ENCODE assay signal across 22 cellular contexts in genomic region chr4:15341733-15342300, GRCh38.
DNase-seq lines count a peak whose midpoint lies in the region; ATAC-seq, FAIRE-seq and TF ChIP-seq lines count a peak whose summit lies in the region.
"Had no signal": no experiment of that assay in that cellular context is flagged by ENCODE, and none has a peak within 500 bp of the region (broad histone marks: within the 10 kb centered on the region; RNA-seq: fewer than 3 reads in every experiment).

No MANE protein-coding gene starts in this region.

- peak overlapping the region; percentile 4; the same call in 1 of the 2 replicates for H3K4me2 ChIP-seq in HepG2 (ENCODE audit: low read depth, low read length)

- TF ChIP-seq EP300 in HepG2 (IDR thresholded peaks at IDR 0.05; ENCODE audit: low read depth in 2 of 2, low read length in 2 of 2) (no peak), HepG2 (CRISPR knock-in tag; IDR thresholded peaks at IDR 0.05; ENCODE audit: borderline replicate concordance) (no peak), sigmoid colon (IDR thresholded peaks at IDR 0.05) (no peak)

- ATAC-seq in HepG2 (peak; percentile 41), right lobe of liver (no peak), lower lobe of right lung (peak in 1 of 2 donors; percentile 47), HG03045 (IDR thresholded peaks at IDR 0.05; ENCODE audit: unreplicated experiment) (no peak)
- ATAC-seq: CD8-positive, alpha-beta T cell; K562; left colon; stimulated activated memory B cell treated with anti-CD40 and anti-IgM and Interleukin-4, amounts not matched to agents 10 μg/mL and 1 μg/mL and 100 μg/mL, for 72 hours had no signal

- FAIRE-seq in HepG2 (lab: Jason Lieb, UNC) (no peak), H54 (lab: Jason Lieb, UNC) (no peak)
- FAIRE-seq: K562 had no signal

- WGBS in HepG2 (ENCODE audit: low lambda C conversion rate) = 41% methylated on average over 20 of the region's 21 CpGs
- 87% methylated on average over 10 of the region's 21 CpGs for WGBS in right lobe of liver (ENCODE audit: insufficient coverage, low coverage, low lambda C conversion rate, missing lambda C conversion rate)
- 90 to 92% methylated on average over 21 of the region's 21 CpGs for WGBS in sigmoid colon, 2 donors

- no peak for TF ChIP-seq RAD21 in HepG2 (CRISPR knock-in tag; IDR thresholded peaks at IDR 0.05)

- H3K27ac ChIP-seq in HepG2 (ENCODE audit: extremely low read length, insufficient read depth, low read length) (no peak overlapping the region), right lobe of liver (no peak overlapping the region), lower lobe of right lung (peak overlapping the region; percentile 38), sigmoid colon (peak overlapping the region; percentile 25 to 72 (median 60))
- H3K27ac ChIP-seq: coronary artery had no signal

- POLR2A ChIA-PET in HepG2 (lab: Yijun Ruan, JAX) = no interaction called here

- no peak overlapping the region for H3K9ac ChIP-seq in HepG2 (ENCODE audit: insufficient read depth, low read depth, low read length)

- CTCF ChIA-PET in HepG2 (lab: Yijun Ruan, JAX; ENCODE audit: low intra/inter-chr PET ratio, low total read pairs) = no interaction called here

- no peak overlapping the region for H3K4me3 ChIP-seq in HepG2 (replicated peaks in 1 of 3; ENCODE audit: insufficient read depth in 1 of 3, low read depth in 2 of 3, low read length in 3 of 3)
- H3K4me3 ChIP-seq in right lobe of liver = no peak overlapping the region
- H3K4me3 ChIP-seq in lower lobe of right lung = peak overlapping the region; percentile 33
- peak overlapping the region in 3 of 4 donors; percentile 45 to 47 (median 46) for H3K4me3 ChIP-seq in sigmoid colon
- H3K4me3 ChIP-seq: K562 had no signal

- no peak for TF ChIP-seq CTCF in HepG2 (CRISPR knock-in tag; IDR thresholded peaks at IDR 0.05)
- no peak for TF ChIP-seq CTCF in right lobe of liver (IDR thresholded peaks at IDR 0.05)
- TF ChIP-seq CTCF in lower lobe of right lung (IDR thresholded peaks at IDR 0.05) = no peak
- TF ChIP-seq CTCF in sigmoid colon (IDR thresholded peaks at IDR 0.05) = no peak

- H3K36me3 ChIP-seq in HepG2 (replicated peaks in 1 of 2; ENCODE audit: control insufficient read depth in 1 of 2, insufficient read depth in 2 of 2, low read length in 2 of 2) = no peaks in the 10 kb centered on the region
- no peaks in the 10 kb centered on the region for H3K36me3 ChIP-seq in right lobe of liver
- H3K36me3 ChIP-seq in lower lobe of right lung = no peaks in the 10 kb centered on the region
- H3K36me3 ChIP-seq in sigmoid colon = no peaks in the 10 kb centered on the region
- H3K36me3 ChIP-seq: tibial artery, WERI-Rb-1 had no signal

- H3K27me3 ChIP-seq in HepG2 (ENCODE audit: control insufficient read depth in 1 of 2, insufficient read depth in 2 of 2, low read length in 2 of 2) (peaks cover 0 to 3% of the 10 kb centered on the region in 2 experiments; a peak in 3 of 5 replicates), right lobe of liver (no peaks in the 10 kb centered on the region), lower lobe of right lung (ENCODE audit: low read depth) (no peaks in the 10 kb centered on the region), sigmoid colon (no peaks in the 10 kb centered on the region)
- H3K27me3 ChIP-seq: tibial artery had no signal

- intact Hi-C loops in HepG2 (cut with micrococcal nuclease; ENCODE audit: unreplicated experiment) = no loop called here
- intact Hi-C loops in right lobe of liver (cut with DNase I) = no loop called here
- intact Hi-C loops in lower lobe of right lung (cut with DNase I) = no loop called here
- intact Hi-C loops in sigmoid colon (cut with DNase I) = no loop called here

- TF ChIP-seq POLR2A in HepG2 (IDR thresholded peaks at IDR 0.05; ENCODE audit: insufficient read depth in 1 of 2, low read depth in 2 of 2, low read length in 2 of 2) (no peak), right lobe of liver (IDR thresholded peaks at IDR 0.05) (no peak), sigmoid colon (IDR thresholded peaks at IDR 0.05) (no peak), H54 (IDR thresholded peaks at IDR 0.05; ENCODE audit: low read depth, low read length) (no peak)

- BruUV-seq in HepG2 (replicated peaks; lab: Mats Ljungman, UMichigan) = no TSS peak

- DNase-seq in HepG2 (ENCODE audit: low spot score) = no peak
- no peak for DNase-seq in right lobe of liver
- DNase-seq in lower lobe of right lung = no peak
- DNase-seq in sigmoid colon = no peak
- DNase-seq in islet precursor cell = no peak
- no peak for DNase-seq in H54 (ENCODE audit: insufficient read length, low spot score)
- DNase-seq in Ammon's horn (ENCODE audit: low spot score) = no peak
- DNase-seq: 8988T; activated naive CD4-positive, alpha-beta T cell treated with anti-CD3 and anti-CD28 coated beads for 36 hours; amniotic stem cell; CD8-positive, alpha-beta T cell; DMS 273 treated with DMSO at 0.1 percent for 48 hours; left colon; NCI-H2081; NCI-H774; stimulated activated CD4-positive, alpha-beta T cell treated with anti-CD3 and anti-CD28 coated beads, Interleukin-2, amount 100 ng/mL, for 24 hours; tibial artery had no signal

- H2AFZ ChIP-seq in HepG2 (ENCODE audit: low read length) = no peak overlapping the region

- no peaks in the 10 kb centered on the region for H3K9me3 ChIP-seq in HepG2 (ENCODE audit: low read length)
- no peaks in the 10 kb centered on the region for H3K9me3 ChIP-seq in right lobe of liver
- no peaks in the 10 kb centered on the region for H3K9me3 ChIP-seq in lower lobe of right lung
- no peaks in the 10 kb centered on the region for H3K9me3 ChIP-seq in sigmoid colon
- H3K9me3 ChIP-seq: tibial artery had no signal

- no peaks in the 10 kb centered on the region for H4K20me1 ChIP-seq in HepG2 (ENCODE audit: insufficient read depth, low read length)

- H3K4me1 ChIP-seq in HepG2 (ENCODE audit: insufficient read depth, low read length) (peaks cover 9% of the 10 kb centered on the region; the same call in 1 of the 2 replicates), right lobe of liver (no peaks in the 10 kb centered on the region), lower lobe of right lung (no peaks in the 10 kb centered on the region), sigmoid colon (peaks cover 0 to 45% (median 41%) of the 10 kb centered on the region in 4 donors)

- no peaks in the 10 kb centered on the region for H3K79me2 ChIP-seq in HepG2 (ENCODE audit: insufficient read depth, low read length)

- in situ Hi-C loops in HepG2 (cut with HindIII; ENCODE audit: extremely low pct_ligation_motif_present, low pct_unique_long_range_greater_than_20kb) = no loop called here

TF ChIP-seq in HepG2, 621 proteins besides CTCF, POLR2A, EP300 and RAD21:
- no peak for TF ChIP-seq SRSF1 (optimal IDR thresholded peaks at IDR 0.05; ENCODE audit: low read depth, low read length)
- TF ChIP-seq TRIM24 (CRISPR knock-in tag; IDR thresholded peaks at IDR 0.05) = no peak
- TF ChIP-seq ATAD3A (CRISPR knock-in tag; IDR thresholded peaks at IDR 0.05) = no peak
- no peak for TF ChIP-seq ZNF256 (CRISPR knock-in tag; conservative IDR thresholded peaks at IDR 0.05)
- no peak for TF ChIP-seq ZNF558 (CRISPR knock-in tag; IDR thresholded peaks at IDR 0.05; ENCODE audit: borderline replicate concordance)
- no peak for TF ChIP-seq ZNF614 (CRISPR knock-in tag; IDR thresholded peaks at IDR 0.05; ENCODE audit: borderline replicate concordance)
- TF ChIP-seq ZNF326 (CRISPR knock-in tag; IDR thresholded peaks at IDR 0.05; ENCODE audit: borderline replicate concordance) = no peak
- TF ChIP-seq ZNF652 (CRISPR knock-in tag; IDR thresholded peaks at IDR 0.05; ENCODE audit: borderline replicate concordance, low read depth) = peak; percentile 49; the same call in 1 of the 2 replicates
- 0 out of 2 replicates have a peak, but pooled peaks have one; percentile 10 for TF ChIP-seq ZNF687 (CRISPR knock-in tag; IDR thresholded peaks at IDR 0.05)

Comparison
In these comparisons a context has a peak if more than half of its experiments do, and no peak if none do; other contexts are left out.
1. H3K27ac ChIP-seq: peak in lower lobe of right lung (single experiment) and sigmoid colon (4 of 4); none in HepG2 (single experiment) and right lobe of liver (0 of 3).
2. H3K4me3 ChIP-seq: peak in lower lobe of right lung (single experiment) and sigmoid colon (3 of 4); none in HepG2 (0 of 3) and right lobe of liver (0 of 3).